1 cellular context compared by ENCODE assay signal in the genomic region with DNA sequence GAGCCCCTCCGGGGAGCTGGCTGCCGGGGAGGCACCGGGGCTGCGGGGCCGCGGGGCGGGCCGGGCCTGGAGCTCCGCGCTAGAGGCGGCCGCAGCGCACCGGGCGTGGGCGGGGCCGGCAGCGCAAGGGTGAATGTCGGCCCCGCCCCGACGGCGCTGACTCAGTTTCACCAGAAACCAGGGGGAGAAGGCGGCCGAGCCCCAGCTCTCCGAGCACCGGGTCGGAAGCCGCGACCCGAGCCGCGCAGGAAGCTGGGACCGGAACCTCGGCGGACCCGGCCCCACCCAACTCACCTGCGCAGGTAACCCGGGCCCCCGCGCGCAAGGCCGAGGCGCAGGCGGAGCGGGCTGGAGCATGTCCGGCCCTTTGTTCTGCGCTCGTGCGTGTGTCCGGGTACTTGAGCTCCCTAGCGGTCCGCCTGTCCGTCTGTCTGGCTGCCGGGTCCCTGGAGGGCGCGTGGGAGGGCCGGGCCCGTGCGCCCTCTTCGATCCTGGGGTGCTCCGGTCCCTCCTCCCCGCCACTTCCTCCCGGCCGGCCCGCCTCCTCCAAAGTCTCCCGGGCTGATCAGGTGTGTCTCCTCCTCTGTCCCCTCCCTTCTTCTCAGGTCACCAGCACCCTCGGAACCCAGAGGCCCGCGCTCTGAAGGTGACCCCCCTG.
TF ChIP-seq lines count a peak whose summit lies in the region.

A gene with protein sequence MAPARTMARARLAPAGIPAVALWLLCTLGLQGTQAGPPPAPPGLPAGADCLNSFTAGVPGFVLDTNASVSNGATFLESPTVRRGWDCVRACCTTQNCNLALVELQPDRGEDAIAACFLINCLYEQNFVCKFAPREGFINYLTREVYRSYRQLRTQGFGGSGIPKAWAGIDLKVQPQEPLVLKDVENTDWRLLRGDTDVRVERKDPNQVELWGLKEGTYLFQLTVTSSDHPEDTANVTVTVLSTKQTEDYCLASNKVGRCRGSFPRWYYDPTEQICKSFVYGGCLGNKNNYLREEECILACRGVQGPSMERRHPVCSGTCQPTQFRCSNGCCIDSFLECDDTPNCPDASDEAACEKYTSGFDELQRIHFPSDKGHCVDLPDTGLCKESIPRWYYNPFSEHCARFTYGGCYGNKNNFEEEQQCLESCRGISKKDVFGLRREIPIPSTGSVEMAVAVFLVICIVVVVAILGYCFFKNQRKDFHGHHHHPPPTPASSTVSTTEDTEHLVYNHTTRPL (plus strand): TSS at position 164 of the 658 bp plus-strand sequence. CDS start 507 bp downstream, outside the sequence.

TF ChIP-seq in GM12878, 131 proteins besides CTCF, POLR2A, EP300 and RAD21 (continued from another document):
- TF ChIP-seq EGR1 (IDR thresholded peaks at IDR 0.05; ENCODE audit: borderline replicate concordance in 1 of 2, low read depth in 2 of 2, low read length in 2 of 2) (peak in 1 of 2 experiments; percentile 61; a peak in 1 of 3 replicates), CBFB (IDR thresholded peaks at IDR 0.05; ENCODE audit: low read depth) (no peak), KAT2A (conservative IDR thresholded peaks at IDR 0.05; ENCODE audit: control insufficient read depth, low read depth, low read length) (no peak), GABPA (IDR thresholded peaks at IDR 0.05; ENCODE audit: low read depth) (no peak), SP1 (IDR thresholded peaks at IDR 0.05; ENCODE audit: low read depth, low read length) (no peak), MYC (IDR thresholded peaks at IDR 0.05; ENCODE audit: insufficient read depth, insufficient read length, insufficient replicate concordance, low read length, severe bottlenecking) (no peak), STAT1 (conservative IDR thresholded peaks at IDR 0.05) (no peak), SRF (IDR thresholded peaks at IDR 0.05; ENCODE audit: low read depth in 2 of 2, low read length in 2 of 2) (no peak), TARDBP (IDR thresholded peaks at IDR 0.05; ENCODE audit: borderline replicate concordance) (no peak), SUZ12 (IDR thresholded peaks at IDR 0.05; ENCODE audit: unreplicated experiment) (no peak), TCF3 (IDR thresholded peaks at IDR 0.05; ENCODE audit: borderline replicate concordance, insufficient read depth, low read depth, low read length) (no peak)
- TF ChIP-seq, protein P1, sequence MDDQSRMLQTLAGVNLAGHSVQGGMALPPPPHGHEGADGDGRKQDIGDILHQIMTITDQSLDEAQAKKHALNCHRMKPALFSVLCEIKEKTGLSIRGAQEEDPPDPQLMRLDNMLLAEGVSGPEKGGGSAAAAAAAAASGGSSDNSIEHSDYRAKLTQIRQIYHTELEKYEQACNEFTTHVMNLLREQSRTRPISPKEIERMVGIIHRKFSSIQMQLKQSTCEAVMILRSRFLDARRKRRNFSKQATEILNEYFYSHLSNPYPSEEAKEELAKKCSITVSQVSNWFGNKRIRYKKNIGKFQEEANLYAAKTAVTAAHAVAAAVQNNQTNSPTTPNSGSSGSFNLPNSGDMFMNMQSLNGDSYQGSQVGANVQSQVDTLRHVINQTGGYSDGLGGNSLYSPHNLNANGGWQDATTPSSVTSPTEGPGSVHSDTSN (IDR thresholded peaks at IDR 0.05; ENCODE audit: insufficient replicate concordance, low read depth, low read length), result no peak
- TF ChIP-seq, protein P2, sequence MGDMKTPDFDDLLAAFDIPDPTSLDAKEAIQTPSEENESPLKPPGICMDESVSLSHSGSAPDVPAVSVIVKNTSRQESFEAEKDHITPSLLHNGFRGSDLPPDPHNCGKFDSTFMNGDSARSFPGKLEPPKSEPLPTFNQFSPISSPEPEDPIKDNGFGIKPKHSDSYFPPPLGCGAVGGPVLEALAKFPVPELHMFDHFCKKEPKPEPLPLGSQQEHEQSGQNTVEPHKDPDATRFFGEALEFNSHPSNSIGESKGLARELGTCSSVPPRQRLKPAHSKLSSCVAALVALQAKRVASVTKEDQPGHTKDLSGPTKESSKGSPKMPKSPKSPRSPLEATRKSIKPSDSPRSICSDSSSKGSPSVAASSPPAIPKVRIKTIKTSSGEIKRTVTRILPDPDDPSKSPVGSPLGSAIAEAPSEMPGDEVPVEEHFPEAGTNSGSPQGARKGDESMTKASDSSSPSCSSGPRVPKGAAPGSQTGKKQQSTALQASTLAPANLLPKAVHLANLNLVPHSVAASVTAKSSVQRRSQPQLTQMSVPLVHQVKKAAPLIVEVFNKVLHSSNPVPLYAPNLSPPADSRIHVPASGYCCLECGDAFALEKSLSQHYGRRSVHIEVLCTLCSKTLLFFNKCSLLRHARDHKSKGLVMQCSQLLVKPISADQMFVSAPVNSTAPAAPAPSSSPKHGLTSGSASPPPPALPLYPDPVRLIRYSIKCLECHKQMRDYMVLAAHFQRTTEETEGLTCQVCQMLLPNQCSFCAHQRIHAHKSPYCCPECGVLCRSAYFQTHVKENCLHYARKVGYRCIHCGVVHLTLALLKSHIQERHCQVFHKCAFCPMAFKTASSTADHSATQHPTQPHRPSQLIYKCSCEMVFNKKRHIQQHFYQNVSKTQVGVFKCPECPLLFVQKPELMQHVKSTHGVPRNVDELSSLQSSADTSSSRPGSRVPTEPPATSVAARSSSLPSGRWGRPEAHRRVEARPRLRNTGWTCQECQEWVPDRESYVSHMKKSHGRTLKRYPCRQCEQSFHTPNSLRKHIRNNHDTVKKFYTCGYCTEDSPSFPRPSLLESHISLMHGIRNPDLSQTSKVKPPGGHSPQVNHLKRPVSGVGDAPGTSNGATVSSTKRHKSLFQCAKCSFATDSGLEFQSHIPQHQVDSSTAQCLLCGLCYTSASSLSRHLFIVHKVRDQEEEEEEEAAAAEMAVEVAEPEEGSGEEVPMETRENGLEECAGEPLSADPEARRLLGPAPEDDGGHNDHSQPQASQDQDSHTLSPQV (IDR thresholded peaks at IDR 0.05), result no peak
- TF ChIP-seq, protein P3, sequence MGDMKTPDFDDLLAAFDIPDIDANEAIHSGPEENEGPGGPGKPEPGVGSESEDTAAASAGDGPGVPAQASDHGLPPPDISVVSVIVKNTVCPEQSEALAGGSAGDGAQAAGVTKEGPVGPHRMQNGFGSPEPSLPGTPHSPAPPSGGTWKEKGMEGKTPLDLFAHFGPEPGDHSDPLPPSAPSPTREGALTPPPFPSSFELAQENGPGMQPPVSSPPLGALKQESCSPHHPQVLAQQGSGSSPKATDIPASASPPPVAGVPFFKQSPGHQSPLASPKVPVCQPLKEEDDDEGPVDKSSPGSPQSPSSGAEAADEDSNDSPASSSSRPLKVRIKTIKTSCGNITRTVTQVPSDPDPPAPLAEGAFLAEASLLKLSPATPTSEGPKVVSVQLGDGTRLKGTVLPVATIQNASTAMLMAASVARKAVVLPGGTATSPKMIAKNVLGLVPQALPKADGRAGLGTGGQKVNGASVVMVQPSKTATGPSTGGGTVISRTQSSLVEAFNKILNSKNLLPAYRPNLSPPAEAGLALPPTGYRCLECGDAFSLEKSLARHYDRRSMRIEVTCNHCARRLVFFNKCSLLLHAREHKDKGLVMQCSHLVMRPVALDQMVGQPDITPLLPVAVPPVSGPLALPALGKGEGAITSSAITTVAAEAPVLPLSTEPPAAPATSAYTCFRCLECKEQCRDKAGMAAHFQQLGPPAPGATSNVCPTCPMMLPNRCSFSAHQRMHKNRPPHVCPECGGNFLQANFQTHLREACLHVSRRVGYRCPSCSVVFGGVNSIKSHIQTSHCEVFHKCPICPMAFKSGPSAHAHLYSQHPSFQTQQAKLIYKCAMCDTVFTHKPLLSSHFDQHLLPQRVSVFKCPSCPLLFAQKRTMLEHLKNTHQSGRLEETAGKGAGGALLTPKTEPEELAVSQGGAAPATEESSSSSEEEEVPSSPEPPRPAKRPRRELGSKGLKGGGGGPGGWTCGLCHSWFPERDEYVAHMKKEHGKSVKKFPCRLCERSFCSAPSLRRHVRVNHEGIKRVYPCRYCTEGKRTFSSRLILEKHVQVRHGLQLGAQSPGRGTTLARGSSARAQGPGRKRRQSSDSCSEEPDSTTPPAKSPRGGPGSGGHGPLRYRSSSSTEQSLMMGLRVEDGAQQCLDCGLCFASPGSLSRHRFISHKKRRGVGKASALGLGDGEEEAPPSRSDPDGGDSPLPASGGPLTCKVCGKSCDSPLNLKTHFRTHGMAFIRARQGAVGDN (IDR thresholded peaks at IDR 0.05), result no peak; the same call in 1 of the 2 replicates
TF ChIP-seq in GM12878: peak in this region for 11.
